Comparison of ENCODE assay signal across 9 cellular contexts in genomic region chr3:115099115-115099884, GRCh38. TPM values are rescaled to one million over a fixed set of nuclear protein-coding genes. Genes with fewer than 3 reads are reported as not detected.
DNase-seq lines count a peak whose midpoint lies in the region; ATAC-seq lines count a peak whose summit lies in the region.
"Had no signal": no experiment of that assay in that cellular context is flagged by ENCODE, and none has a peak within 500 bp of the region (broad histone marks: within the 10 kb centered on the region; RNA-seq: fewer than 3 reads in every experiment).

No MANE protein-coding gene starts in this region.

- H3K36me3 Mint-ChIP-seq in activated naive CD8-positive, alpha-beta T cell: peaks cover 8% of the 10 kb centered on the region

- peaks cover 64% of the 10 kb centered on the region for H3K4me1 Mint-ChIP-seq in activated naive CD8-positive, alpha-beta T cell (ENCODE audit: low read depth)
- peaks cover 44% of the 10 kb centered on the region for H3K4me1 Mint-ChIP-seq in stimulated activated naive CD8-positive, alpha-beta T cell treated with anti-CD3 and anti-CD28 coated beads, Interleukin-15, amount 100 ng/mL, for 72 hours

- peak; percentile 67 for ATAC-seq in left colon
- ATAC-seq in stimulated activated naive CD8-positive, alpha-beta T cell treated with anti-CD3 and anti-CD28 coated beads, Interleukin-15, amount 100 ng/mL, for 72 hours: no peak

- peak overlapping the region; percentile 82 for H3K27ac Mint-ChIP-seq in activated naive CD8-positive, alpha-beta T cell
- H3K27ac Mint-ChIP-seq in stimulated activated naive CD8-positive, alpha-beta T cell treated with anti-CD3 and anti-CD28 coated beads, Interleukin-15, amount 100 ng/mL, for 72 hours: peak overlapping the region in 1 of 2 donors; percentile 92

- H3K4me3 Mint-ChIP-seq in activated naive CD8-positive, alpha-beta T cell: peak overlapping the region; percentile 90
- H3K4me3 Mint-ChIP-seq in stimulated activated naive CD8-positive, alpha-beta T cell treated with anti-CD3 and anti-CD28 coated beads, Interleukin-15, amount 100 ng/mL, for 72 hours: peak overlapping the region; percentile 80 to 83

- intact Hi-C loops in left colon (cut with DNase I, micrococcal nuclease): no loop called here

- DNase-seq in DMS79 treated with DMSO at 0.1 percent for 48 hours (lab: John Stamatoyannopoulos, UW): peak; percentile 74
- no peak for DNase-seq in DMS79 (lab: John Stamatoyannopoulos, UW)
- no peak for DNase-seq in left colon
- DNase-seq in stimulated activated naive CD8-positive, alpha-beta T cell treated with anti-CD3 and anti-CD28 coated beads, Interleukin-15, amount 100 ng/mL, for 72 hours: no peak
- DNase-seq in NCI-H1105 (lab: John Stamatoyannopoulos, UW): no peak
- DNase-seq in NCI-H1048 (lab: John Stamatoyannopoulos, UW): no peak
- no peak for DNase-seq in NCI-H82 (lab: John Stamatoyannopoulos, UW)
- DNase-seq: NCI-H446 treated with DMSO at 0.1 percent for 48 hours had no signal

- no peaks in the 10 kb centered on the region for H3K27me3 Mint-ChIP-seq in activated naive CD8-positive, alpha-beta T cell
- H3K27me3 Mint-ChIP-seq in stimulated activated naive CD8-positive, alpha-beta T cell treated with anti-CD3 and anti-CD28 coated beads, Interleukin-15, amount 100 ng/mL, for 72 hours: no peaks in the 10 kb centered on the region

- peaks cover 5% of the 10 kb centered on the region for H3K9me3 Mint-ChIP-seq in activated naive CD8-positive, alpha-beta T cell (ENCODE audit: low read depth)
- peaks cover 0 to 6% of the 10 kb centered on the region in 2 donors for H3K9me3 Mint-ChIP-seq in stimulated activated naive CD8-positive, alpha-beta T cell treated with anti-CD3 and anti-CD28 coated beads, Interleukin-15, amount 100 ng/mL, for 72 hours

RNA-seq across cellular contexts. Expression of gene ZBTB20, which starts 47.8 kb away (rescaled TPM):
- total RNA-seq in left colon: 10 to 100 TPM; 27.1 to 27.3 TPM
